In the genomic region with DNA sequence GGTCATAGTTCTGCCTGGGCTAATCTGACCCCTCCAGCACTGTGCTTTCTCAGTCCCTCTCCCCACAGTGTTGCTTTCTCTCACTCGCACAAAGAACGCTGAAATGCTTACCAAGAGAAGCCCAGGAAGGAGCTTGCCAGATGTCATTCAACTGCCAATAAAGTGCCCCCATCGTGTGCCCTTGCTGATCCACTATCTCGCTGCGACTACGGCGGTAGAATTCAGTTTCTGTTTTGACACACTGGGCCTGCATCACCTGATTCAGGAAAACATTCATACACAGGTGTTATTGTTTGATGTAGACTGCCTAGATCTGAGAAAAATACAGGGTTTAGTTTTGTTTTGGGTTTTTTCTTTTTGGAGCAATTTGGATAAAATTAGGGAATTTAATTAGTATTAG, we compare ENCODE assay signal across 27 cellular contexts.
DNase-seq lines count a peak whose midpoint lies in the region; ATAC-seq lines count a peak whose summit lies in the region.
"Had no signal": no experiment of that assay in that cellular context is flagged by ENCODE, and none has a peak within 500 bp of the region (broad histone marks: within the 10 kb centered on the region; RNA-seq: fewer than 3 reads in every experiment).

No MANE protein-coding gene starts in this region.

- H3K27me3 Mint-ChIP-seq in activated naive CD4-positive, alpha-beta T cell treated with anti-CD3 and anti-CD28 coated beads, Interleukin-2, amount 10 ng/mL, durations not matched to agents 7 days and 5 days, result no peaks in the 10 kb centered on the region
- H3K27me3 Mint-ChIP-seq in T-helper 1 cell treated with Interleukin-12 subunit alpha and Interleukin-12 subunit beta and Interleukin-4 antibody, amounts not matched to agents 30 μg/mL and 1 μg/mL, for 36 hours (ENCODE audit: low read depth), result no peaks in the 10 kb centered on the region
- no peaks in the 10 kb centered on the region for H3K27me3 Mint-ChIP-seq in activated naive CD8-positive, alpha-beta T cell treated with anti-CD3 and anti-CD28 coated beads, Interleukin-2, amount 10 ng/mL, durations not matched to agents 7 days and 5 days
- H3K27me3 Mint-ChIP-seq: type B pancreatic cell had no signal

- peak; percentile 77 for ATAC-seq in activated naive CD8-positive, alpha-beta T cell treated with anti-CD3 and anti-CD28 coated beads, Interleukin-2, amount 10 ng/mL, durations not matched to agents 7 days and 5 days (ENCODE audit: low read depth)
- ATAC-seq in HG02798 (IDR thresholded peaks at IDR 0.05; ENCODE audit: poor library complexity, unreplicated experiment) (no peak), HG03159 (IDR thresholded peaks at IDR 0.05; ENCODE audit: unreplicated experiment) (no peak), HG02938 (IDR thresholded peaks at IDR 0.05; ENCODE audit: unreplicated experiment) (no peak)
- ATAC-seq: GM12878, HepG2 had no signal

- peak overlapping the region; percentile 73 for H3K27ac Mint-ChIP-seq in activated naive CD4-positive, alpha-beta T cell treated with anti-CD3 and anti-CD28 coated beads, Interleukin-2, amount 10 ng/mL, durations not matched to agents 7 days and 5 days
- H3K27ac Mint-ChIP-seq in T-helper 1 cell treated with Interleukin-12 subunit alpha and Interleukin-12 subunit beta and Interleukin-4 antibody, amounts not matched to agents 30 μg/mL and 1 μg/mL, for 36 hours, result peak overlapping the region; percentile 72
- H3K27ac Mint-ChIP-seq in activated naive CD8-positive, alpha-beta T cell treated with anti-CD3 and anti-CD28 coated beads, Interleukin-2, amount 10 ng/mL, durations not matched to agents 7 days and 5 days, result peak overlapping the region; percentile 84
- H3K27ac Mint-ChIP-seq: nephron progenitor cell, type B pancreatic cell had no signal

- peaks cover 19% of the 10 kb centered on the region for H3K4me1 Mint-ChIP-seq in activated naive CD4-positive, alpha-beta T cell treated with anti-CD3 and anti-CD28 coated beads, Interleukin-2, amount 10 ng/mL, durations not matched to agents 7 days and 5 days
- H3K4me1 Mint-ChIP-seq in T-helper 1 cell treated with Interleukin-12 subunit alpha and Interleukin-12 subunit beta and Interleukin-4 antibody, amounts not matched to agents 30 μg/mL and 1 μg/mL, for 36 hours (ENCODE audit: low read depth), result peaks cover 5% of the 10 kb centered on the region
- H3K4me1 Mint-ChIP-seq in activated naive CD8-positive, alpha-beta T cell treated with anti-CD3 and anti-CD28 coated beads, Interleukin-2, amount 10 ng/mL, durations not matched to agents 7 days and 5 days, result peaks cover 14% of the 10 kb centered on the region
- H3K4me1 Mint-ChIP-seq: nephron progenitor cell had no signal

- peak overlapping the region; percentile 55 for H3K4me3 Mint-ChIP-seq in activated naive CD4-positive, alpha-beta T cell treated with anti-CD3 and anti-CD28 coated beads, Interleukin-2, amount 10 ng/mL, durations not matched to agents 7 days and 5 days
- H3K4me3 Mint-ChIP-seq in T-helper 1 cell treated with Interleukin-12 subunit alpha and Interleukin-12 subunit beta and Interleukin-4 antibody, amounts not matched to agents 30 μg/mL and 1 μg/mL, for 36 hours, result peak overlapping the region; percentile 67
- H3K4me3 Mint-ChIP-seq in activated naive CD8-positive, alpha-beta T cell treated with anti-CD3 and anti-CD28 coated beads, Interleukin-2, amount 10 ng/mL, durations not matched to agents 7 days and 5 days, result peak overlapping the region; percentile 81
- H3K4me3 Mint-ChIP-seq: nephron progenitor cell, type B pancreatic cell had no signal

- POLR2A ChIA-PET in activated naive CD8-positive, alpha-beta T cell treated with anti-CD3 and anti-CD28 coated beads, Interleukin-2, amount 10 ng/mL, durations not matched to agents 7 days and 5 days (lab: Charles Lee), result interaction anchor here (0.6 to 0.8 kb wide), 2 partner anchors 55 to 122 kb away, joined by 3 read pairs; no protein-coding TSS in a partner anchor

- H3K36me3 Mint-ChIP-seq in activated naive CD4-positive, alpha-beta T cell treated with anti-CD3 and anti-CD28 coated beads, Interleukin-2, amount 10 ng/mL, durations not matched to agents 7 days and 5 days, result peaks cover 31% of the 10 kb centered on the region
- peaks cover 27% of the 10 kb centered on the region for H3K36me3 Mint-ChIP-seq in T-helper 1 cell treated with Interleukin-12 subunit alpha and Interleukin-12 subunit beta and Interleukin-4 antibody, amounts not matched to agents 30 μg/mL and 1 μg/mL, for 36 hours (ENCODE audit: low read depth)
- peaks cover 33% of the 10 kb centered on the region for H3K36me3 Mint-ChIP-seq in activated naive CD8-positive, alpha-beta T cell treated with anti-CD3 and anti-CD28 coated beads, Interleukin-2, amount 10 ng/mL, durations not matched to agents 7 days and 5 days

- DNase-seq in activated naive CD4-positive, alpha-beta T cell treated with anti-CD3 and anti-CD28 coated beads, Interleukin-2, amount 10 ng/mL, durations not matched to agents 7 days and 5 days, result peak; percentile 65
- no peak for DNase-seq in activated naive CD4-positive, alpha-beta T cell treated with anti-CD3 and anti-CD28 coated beads, Interleukin-2, amount 50 U/mL, for 16 hours
- no peak for DNase-seq in activated naive CD8-positive, alpha-beta T cell treated with anti-CD3 and anti-CD28 coated beads, Interleukin-2, amount 10 ng/mL, durations not matched to agents 7 days and 5 days
- DNase-seq: activated CD4-positive, CD25-positive, alpha-beta regulatory T cell treated with anti-CD3 and anti-CD28 coated beads, Interleukin-2, amount 50 U/mL, for 72 hours; activated CD8-positive, alpha-beta memory T cell treated with anti-CD3 and anti-CD28 coated beads, Interleukin-2, amount 50 U/mL, for 4 hours; C1 segment of cervical spinal cord; cortex of kidney; EL; head of caudate nucleus; Kasumi-1; MV-4-11; NCI-H446; NCI-H82; nephron progenitor cell; ovary; retina; SJCRH30; small intestine; stimulated activated CD4-positive, alpha-beta T cell treated with anti-CD3 and anti-CD28 coated beads, Interleukin-1b, Interleukin-23, amount 100 ng/mL, for 48 hours; stimulated activated CD8-positive, alpha-beta memory T cell treated with anti-CD3 and anti-CD28 coated beads, Interleukin-4, amount 100 ng/mL, for 48 hours had no signal

- CTCF ChIA-PET in activated naive CD4-positive, alpha-beta T cell treated with anti-CD3 and anti-CD28 coated beads, Interleukin-2, amount 10 ng/mL, durations not matched to agents 7 days and 5 days (lab: Charles Lee), result no interaction called here

- H3K9me3 Mint-ChIP-seq in activated naive CD4-positive, alpha-beta T cell treated with anti-CD3 and anti-CD28 coated beads, Interleukin-2, amount 10 ng/mL, durations not matched to agents 7 days and 5 days, result no peaks in the 10 kb centered on the region
- H3K9me3 Mint-ChIP-seq in T-helper 1 cell treated with Interleukin-12 subunit alpha and Interleukin-12 subunit beta and Interleukin-4 antibody, amounts not matched to agents 30 μg/mL and 1 μg/mL, for 36 hours, result no peaks in the 10 kb centered on the region
- no peaks in the 10 kb centered on the region for H3K9me3 Mint-ChIP-seq in activated naive CD8-positive, alpha-beta T cell treated with anti-CD3 and anti-CD28 coated beads, Interleukin-2, amount 10 ng/mL, durations not matched to agents 7 days and 5 days
- H3K9me3 Mint-ChIP-seq: nephron progenitor cell, type B pancreatic cell had no signal
